10 cellular contexts compared by ENCODE assay signal in the genomic region with DNA sequence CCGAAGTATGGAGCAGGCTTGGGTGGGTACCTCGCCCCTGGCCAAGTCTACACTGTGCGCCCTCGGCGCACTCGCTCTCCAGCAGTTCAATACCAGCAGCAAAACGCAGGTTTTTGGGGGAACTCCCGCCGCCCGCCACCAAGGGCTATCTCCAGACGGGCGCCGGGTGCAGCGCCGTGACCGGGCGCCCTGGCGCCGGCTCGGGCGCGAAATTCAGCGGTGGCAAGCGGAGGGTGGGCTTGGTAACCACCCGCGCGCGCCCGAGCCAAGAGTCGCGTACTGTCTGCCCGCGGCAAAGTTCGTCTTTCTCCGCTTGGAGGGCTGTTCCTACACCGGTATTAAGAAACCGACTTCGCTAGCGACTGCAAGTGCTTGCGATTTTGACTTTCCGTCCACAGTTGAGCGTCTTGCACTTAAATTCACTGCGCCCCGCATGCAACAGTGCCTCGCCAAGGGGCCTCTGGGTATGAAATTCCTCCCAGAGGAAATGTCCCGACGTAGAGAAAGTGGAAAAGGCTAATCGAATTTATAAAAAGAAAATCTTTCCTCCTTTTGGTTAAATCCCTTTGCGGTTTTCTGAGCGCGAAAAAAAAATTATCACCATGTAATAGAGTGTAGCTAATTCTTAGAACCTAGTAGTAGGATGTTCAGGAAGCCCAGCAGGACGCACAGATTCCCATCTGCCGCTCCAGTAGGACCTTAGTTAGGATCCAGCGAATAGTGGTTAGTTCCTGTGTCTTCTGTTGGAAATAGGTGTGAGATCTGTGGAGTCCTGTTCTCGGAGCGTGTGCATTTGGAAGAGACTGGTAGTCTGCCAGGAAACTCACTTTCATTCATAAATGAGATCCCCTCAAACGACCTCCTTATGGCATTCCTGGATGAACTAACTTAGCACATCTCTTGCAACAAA. TPM values are rescaled to one million over a fixed set of nuclear protein-coding genes. Genes with fewer than 3 reads are reported as not detected.
A peak's percentile ranks its signal among the peaks of the same experiment; 100 is the strongest.
DNase-seq lines count a peak whose midpoint lies in the region; ATAC-seq and TF ChIP-seq lines count a peak whose summit lies in the region.
"Had no signal": no experiment of that assay in that cellular context is flagged by ENCODE, and none has a peak within 500 bp of the region (broad histone marks: within the 10 kb centered on the region; RNA-seq: fewer than 3 reads in every experiment).

No MANE protein-coding gene starts in this region.

- peaks cover 68% of the 10 kb centered on the region for H3K4me1 Mint-ChIP-seq in nephron progenitor cell
- peaks cover 2% of the 10 kb centered on the region for H3K4me1 Mint-ChIP-seq in activated CD8-positive, alpha-beta T cell treated with anti-CD3 and anti-CD28 coated beads, Interleukin-2, amount 10 ng/mL, durations not matched to agents 7 days and 5 days (ENCODE audit: low read depth)

- H3K36me3 Mint-ChIP-seq in nephron progenitor cell (ENCODE audit: low read depth), result peaks cover 6% of the 10 kb centered on the region
- H3K36me3 Mint-ChIP-seq in activated CD8-positive, alpha-beta T cell treated with anti-CD3 and anti-CD28 coated beads, Interleukin-2, amount 10 ng/mL, durations not matched to agents 7 days and 5 days (ENCODE audit: low read depth), result peaks cover 15% of the 10 kb centered on the region

- H3K9ac ChIP-seq in NT2/D1 (ENCODE audit: insufficient read length, low read depth), result peak overlapping the region; percentile 81

- peak overlapping the region; percentile 98 for H3K27ac Mint-ChIP-seq in nephron progenitor cell
- no peak overlapping the region for H3K27ac Mint-ChIP-seq in activated CD8-positive, alpha-beta T cell treated with anti-CD3 and anti-CD28 coated beads, Interleukin-2, amount 10 ng/mL, durations not matched to agents 7 days and 5 days

- ATAC-seq in GM21717 (IDR thresholded peaks at IDR 0.05; ENCODE audit: unreplicated experiment) (no peak), HG03039 (IDR thresholded peaks at IDR 0.05; ENCODE audit: unreplicated experiment) (no peak), HG03520 (IDR thresholded peaks at IDR 0.05; ENCODE audit: unreplicated experiment) (no peak)
- no peak for ATAC-seq in activated CD8-positive, alpha-beta T cell treated with anti-CD3 and anti-CD28 coated beads, Interleukin-2, amount 10 ng/mL, durations not matched to agents 7 days and 5 days

- H3K36me3 ChIP-seq in BJ (ENCODE audit: control insufficient read depth, insufficient read depth, low read length), result no peaks in the 10 kb centered on the region
- H3K36me3 ChIP-seq in NT2/D1 (ENCODE audit: insufficient read depth, insufficient read length, low read length), result no peaks in the 10 kb centered on the region
- H3K36me3 ChIP-seq: upper lobe of left lung had no signal

- H3K4me3 ChIP-seq in BJ (ENCODE audit: low read depth, low read length) (peak overlapping the region; percentile 92), NT2/D1 (ENCODE audit: insufficient read length, low read depth) (peak overlapping the region; percentile 38), fibroblast of the aortic adventitia (ENCODE audit: low read depth, low read length) (peak overlapping the region; percentile 58)

- H3K4me3 Mint-ChIP-seq in nephron progenitor cell, result peak overlapping the region; percentile 98
- no peak overlapping the region for H3K4me3 Mint-ChIP-seq in activated CD8-positive, alpha-beta T cell treated with anti-CD3 and anti-CD28 coated beads, Interleukin-2, amount 10 ng/mL, durations not matched to agents 7 days and 5 days

- peaks cover 3% of the 10 kb centered on the region for H3K9me3 Mint-ChIP-seq in nephron progenitor cell
- peaks cover 8% of the 10 kb centered on the region for H3K9me3 Mint-ChIP-seq in activated CD8-positive, alpha-beta T cell treated with anti-CD3 and anti-CD28 coated beads, Interleukin-2, amount 10 ng/mL, durations not matched to agents 7 days and 5 days (ENCODE audit: insufficient read depth)

- H3K27me3 ChIP-seq in BJ (ENCODE audit: control insufficient read depth, insufficient read depth, low read length), result no peaks in the 10 kb centered on the region
- H3K27me3 ChIP-seq in NT2/D1 (ENCODE audit: insufficient read depth, insufficient read length), result peaks cover 24% of the 10 kb centered on the region

- TF ChIP-seq CTCF in BJ (IDR thresholded peaks at IDR 0.05; ENCODE audit: insufficient read depth, low read depth, low read length), result no peak
- no peak for TF ChIP-seq CTCF in fibroblast of the aortic adventitia (IDR thresholded peaks at IDR 0.05; ENCODE audit: insufficient read depth, low read length)
- TF ChIP-seq CTCF in nephron progenitor cell (IDR thresholded peaks at IDR 0.05), result no peak

- H3K9me3 ChIP-seq in NT2/D1 (ENCODE audit: insufficient read depth, low read length), result no peaks in the 10 kb centered on the region
- H3K9me3 ChIP-seq: upper lobe of left lung had no signal

- no peaks in the 10 kb centered on the region for H3K27me3 Mint-ChIP-seq in nephron progenitor cell (ENCODE audit: low read depth, poor library complexity)
- H3K27me3 Mint-ChIP-seq in activated CD8-positive, alpha-beta T cell treated with anti-CD3 and anti-CD28 coated beads, Interleukin-2, amount 10 ng/mL, durations not matched to agents 7 days and 5 days (ENCODE audit: low read depth), result peaks cover 44% of the 10 kb centered on the region

- CTCF ChIA-PET in BJ (lab: Yijun Ruan, JAX), result no interaction called here
- CTCF ChIA-PET in activated CD8-positive, alpha-beta T cell treated with anti-CD3 and anti-CD28 coated beads, Interleukin-2, amount 10 ng/mL, durations not matched to agents 7 days and 5 days (lab: Charles Lee), result no interaction called here

- POLR2A ChIA-PET in BJ (lab: Charles Lee), result no interaction called here
- POLR2A ChIA-PET in activated CD8-positive, alpha-beta T cell treated with anti-CD3 and anti-CD28 coated beads, Interleukin-2, amount 10 ng/mL, durations not matched to agents 7 days and 5 days (lab: Charles Lee), result no interaction called here

- H3K4me1 ChIP-seq in NT2/D1 (ENCODE audit: insufficient read depth, insufficient read length), result peaks cover 2% of the 10 kb centered on the region

- DNase-seq in BJ (ENCODE audit: low read depth) (no peak), NT2/D1 (ENCODE audit: low read depth, low spot score) (no peak), fibroblast of the aortic adventitia (ENCODE audit: low read depth) (peak; percentile 62), nephron progenitor cell (peak; percentile 67)
- DNase-seq in activated CD8-positive, alpha-beta T cell treated with anti-CD3 and anti-CD28 coated beads, Interleukin-2, amount 10 ng/mL, durations not matched to agents 7 days and 5 days, result no peak

RNA-seq across cellular contexts. Expression of gene SALL1, which starts 5.1 kb away (rescaled TPM):
- 4.0 and 5.4 TPM in 2 replicates for polyA plus RNA-seq in BJ (2011; rRNA removed)
- 4.8 and 5.6 TPM in 2 replicates for polyA minus RNA-seq in BJ (2011; rRNA and poly(A)+ RNA removed)
- total RNA-seq in fibroblast of the aortic adventitia (ENCODE audit: low replicate concordance), result 0.16 and 2.6 TPM in 2 replicates
- total RNA-seq in activated CD8-positive, alpha-beta T cell treated with anti-CD3 and anti-CD28 coated beads, Interleukin-2, amount 10 ng/mL, durations not matched to agents 7 days and 5 days, result not detected
- total RNA-seq: myocyte had no signal

Comparison
In these comparisons a context has a peak if more than half of its experiments do, and no peak if none do; other contexts are left out.
1. DNase-seq: peak in fibroblast of the aortic adventitia (single experiment) and nephron progenitor cell (single experiment); none in BJ (single experiment), NT2/D1 (single experiment) and activated CD8-positive, alpha-beta T cell treated with anti-CD3 and anti-CD28 coated beads, Interleukin-2, amount 10 ng/mL, durations not matched to agents 7 days and 5 days (single experiment).
2. H3K4me3 ChIP-seq: peak in every context shown above with its lines; median percentile 92 in BJ; 58 in fibroblast of the aortic adventitia; 38 in NT2/D1.